ENCODE assay signal across 14 cellular contexts in genomic region chr6:44960898-44961297, GRCh38.
DNase-seq lines count a peak whose midpoint lies in the region; ATAC-seq and TF ChIP-seq lines count a peak whose summit lies in the region.
"Had no signal": no experiment of that assay in that cellular context is flagged by ENCODE, and none has a peak within 500 bp of the region (broad histone marks: within the 10 kb centered on the region; RNA-seq: fewer than 3 reads in every experiment).

No MANE protein-coding gene starts in this region.

- no peaks in the 10 kb centered on the region for H3K36me3 ChIP-seq in GM23248 (ENCODE audit: low read depth)
- no peaks in the 10 kb centered on the region for H3K36me3 ChIP-seq in right atrium auricular region
- H3K36me3 ChIP-seq: BLaER1 treated with 17β-estradiol and CSF1 and Interleukin-3, amounts not matched to agents 10 nM and 100 nM; MG63 had no signal

- WGBS in GM23248 (ENCODE audit: low coverage in 1 of 2, low lambda C conversion rate in 2 of 2, missing lambda C conversion rate in 2 of 2), 2 experiments: 86 to 89% methylated on average over 4 of the region's 4 CpGs

- no peaks in the 10 kb centered on the region for H3F3A ChIP-seq in GM23248 (ENCODE audit: insufficient read depth)

- H3K27me3 Mint-ChIP-seq in activated T-helper 17 cell treated with anti-CD3 and anti-CD28 coated beads, Interleukin-2, amount 50 U/mL, for 72 hours: no peaks in the 10 kb centered on the region
- H3K27me3 Mint-ChIP-seq: naive B cell had no signal

- no peak overlapping the region for H3K4me2 ChIP-seq in GM23248 (ENCODE audit: unreplicated experiment)
- H3K4me2 ChIP-seq: BLaER1 treated with 17β-estradiol and CSF1 and Interleukin-3, amounts not matched to agents 10 nM and 100 nM had no signal

- no peaks in the 10 kb centered on the region for H3K9me2 ChIP-seq in GM23248 (ENCODE audit: insufficient read depth)

- H3K27ac ChIP-seq in GM23248 (no peak overlapping the region), foreskin keratinocyte (peak overlapping the region; percentile 33), right atrium auricular region (no peak overlapping the region)
- H3K27ac ChIP-seq: BLaER1 treated with 17β-estradiol and CSF1 and Interleukin-3, amounts not matched to agents 10 nM and 100 nM had no signal

- TF ChIP-seq POLR2A in GM18505 (IDR thresholded peaks at IDR 0.05; ENCODE audit: borderline replicate concordance, extremely low read depth, insufficient read depth, insufficient read length): no peak

- H3K4me1 ChIP-seq in GM23248 (ENCODE audit: insufficient read depth): 0 out of 2 replicates have a peak, but pooled peaks cover 7% of the 10 kb centered on the region
- H3K4me1 ChIP-seq in foreskin keratinocyte: peaks cover under 1% of the 10 kb centered on the region
- H3K4me1 ChIP-seq in right atrium auricular region: no peaks in the 10 kb centered on the region
- H3K4me1 ChIP-seq: BLaER1 treated with 17β-estradiol and CSF1 and Interleukin-3, amounts not matched to agents 10 nM and 100 nM had no signal

- H2AFZ ChIP-seq in GM23248: no peak overlapping the region

- in situ Hi-C loops in GM23248 (cut with MboI): no loop called here

- H3K9ac ChIP-seq in GM23248: no peak overlapping the region
- H3K9ac ChIP-seq: BLaER1 treated with 17β-estradiol and CSF1 and Interleukin-3, amounts not matched to agents 10 nM and 100 nM had no signal

- peaks cover 5% of the 10 kb centered on the region for H3K9me3 Mint-ChIP-seq in activated T-helper 17 cell treated with anti-CD3 and anti-CD28 coated beads, Interleukin-2, amount 50 U/mL, for 72 hours

- ATAC-seq in activated T-helper 17 cell treated with anti-CD3 and anti-CD28 coated beads, Interleukin-2, amount 50 U/mL, for 72 hours (replicated peaks): peak; percentile 94
- ATAC-seq in foreskin keratinocyte (peak; percentile 20), GM18505 (IDR thresholded peaks at IDR 0.05; ENCODE audit: unreplicated experiment) (no peak), GM21619 (IDR thresholded peaks at IDR 0.05; ENCODE audit: unreplicated experiment) (no peak)

- H3K9me3 ChIP-seq in GM23248 (ENCODE audit: low read depth) (no peaks in the 10 kb centered on the region), right atrium auricular region (no peaks in the 10 kb centered on the region)
- H3K9me3 ChIP-seq: MG63 had no signal

- peak overlapping the region; percentile 3 for H3K4me3 Mint-ChIP-seq in activated T-helper 17 cell treated with anti-CD3 and anti-CD28 coated beads, Interleukin-2, amount 50 U/mL, for 72 hours
- H3K4me3 Mint-ChIP-seq: naive B cell had no signal

- DNase-seq in COLO829 (ENCODE audit: low spot score) (peak; percentile 61), GM23248 (peak; percentile 22), foreskin keratinocyte (peak; percentile 4 to 5), right atrium auricular region (ENCODE audit: low spot score) (no peak), NCI-H526 treated with DMSO at 0.1 percent for 48 hours (lab: John Stamatoyannopoulos, UW) (no peak)
- DNase-seq: activated CD4-positive, alpha-beta T cell treated with anti-CD3 and anti-CD28 coated beads, Interleukin-2, amount 50 U/mL, for 48 hours; kidney; MG63; naive B cell; stimulated activated CD4-positive, alpha-beta T cell treated with anti-CD3 and anti-CD28 coated beads, Interleukin-4, amount 100 ng/mL, for 24 hours had no signal

- H3K4me3 ChIP-seq in GM23248: no peak overlapping the region
- no peak overlapping the region for H3K4me3 ChIP-seq in right atrium auricular region
- H3K4me3 ChIP-seq: BLaER1 treated with 17β-estradiol and CSF1 and Interleukin-3, amounts not matched to agents 10 nM and 100 nM; MG63 had no signal

- H3K79me2 ChIP-seq in GM23248 (ENCODE audit: insufficient read depth): no peaks in the 10 kb centered on the region

- peaks cover 14% of the 10 kb centered on the region for H3K4me1 Mint-ChIP-seq in activated T-helper 17 cell treated with anti-CD3 and anti-CD28 coated beads, Interleukin-2, amount 50 U/mL, for 72 hours
- H3K4me1 Mint-ChIP-seq: naive B cell had no signal

- H3K36me3 Mint-ChIP-seq in activated T-helper 17 cell treated with anti-CD3 and anti-CD28 coated beads, Interleukin-2, amount 50 U/mL, for 72 hours (ENCODE audit: low read depth): peaks cover 5% of the 10 kb centered on the region

- peak overlapping the region; percentile 53 for H3K27ac Mint-ChIP-seq in activated T-helper 17 cell treated with anti-CD3 and anti-CD28 coated beads, Interleukin-2, amount 50 U/mL, for 72 hours
- H3K27ac Mint-ChIP-seq: naive B cell had no signal

- TF ChIP-seq CTCF in foreskin keratinocyte (conservative IDR thresholded peaks at IDR 0.05): no peak
- no peak for TF ChIP-seq CTCF in right atrium auricular region (IDR thresholded peaks at IDR 0.05)

- H4K20me1 ChIP-seq in GM23248 (ENCODE audit: insufficient read depth): no peaks in the 10 kb centered on the region
- H4K20me1 ChIP-seq: BLaER1 treated with 17β-estradiol and CSF1 and Interleukin-3, amounts not matched to agents 10 nM and 100 nM had no signal

- no peaks in the 10 kb centered on the region for H3K27me3 ChIP-seq in GM23248 (replicated peaks; ENCODE audit: insufficient read depth)
- no peaks in the 10 kb centered on the region for H3K27me3 ChIP-seq in foreskin keratinocyte
- no peaks in the 10 kb centered on the region for H3K27me3 ChIP-seq in right atrium auricular region
- H3K27me3 ChIP-seq: BLaER1 treated with 17β-estradiol and CSF1 and Interleukin-3, amounts not matched to agents 10 nM and 100 nM; MG63 had no signal

Comparison
In these comparisons a context has a peak if more than half of its experiments do, and no peak if none do; other contexts are left out.
1. DNase-seq: peak in COLO829 (single experiment), GM23248 (single experiment) and foreskin keratinocyte (2 of 2); none in right atrium auricular region (single experiment) and NCI-H526 treated with DMSO at 0.1 percent for 48 hours (single experiment).
2. ATAC-seq: peak in activated T-helper 17 cell treated with anti-CD3 and anti-CD28 coated beads, Interleukin-2, amount 50 U/mL, for 72 hours (single experiment) and foreskin keratinocyte (single experiment); none in GM18505 (single experiment) and GM21619 (single experiment).